24 cellular contexts compared by ENCODE assay signal in genomic region chr14:22291406-22291805, GRCh38.
A peak's percentile ranks its signal among the peaks of the same experiment; 100 is the strongest.
DNase-seq lines count a peak whose midpoint lies in the region; ATAC-seq, FAIRE-seq and TF ChIP-seq lines count a peak whose summit lies in the region.
"Had no signal": no experiment of that assay in that cellular context is flagged by ENCODE, and none has a peak within 500 bp of the region (broad histone marks: within the 10 kb centered on the region; RNA-seq: fewer than 3 reads in every experiment).

No MANE protein-coding gene starts in this region.

- H4K8ac ChIP-seq in IMR-90 (ENCODE audit: low read depth in 2 of 2, low read length in 2 of 2) = peak overlapping the region in 1 of 2 experiments; percentile 37; a peak in 1 of 4 replicates

- dilution Hi-C loops in IMR-90 (cut with HindIII; ENCODE audit: low sequenced_read_pairs, unreplicated experiment) = no loop called here

- peak; percentile 12 for DNase-seq in Daoy (ENCODE audit: low read depth)
- DNase-seq in IMR-90 = peak; percentile 66
- DNase-seq in bronchial epithelial cell (ENCODE audit: low read depth) = peak; percentile 77
- DNase-seq in kidney tubule cell (ENCODE audit: low spot score) = peak; percentile 78
- no peak for DNase-seq in DMS79 (lab: John Stamatoyannopoulos, UW)
- DNase-seq in dermis blood vessel endothelial cell = no peak
- DNase-seq in ascending aorta (ENCODE audit: low spot score in 2 of 2) = no peak
- no peak for DNase-seq in stimulated activated naive CD4-positive, alpha-beta T cell (lab: John Stamatoyannopoulos, UW)
- DNase-seq: activated gamma-delta T cell; activated naive CD8-positive, alpha-beta T cell treated with anti-CD3 and anti-CD28 coated beads, Interleukin-2, amount 10 ng/mL, durations not matched to agents 7 days and 5 days; CD4-positive, alpha-beta memory T cell; esophagus squamous epithelium; hippocampal formation; left lung; mesenchymal stem cell; NCI-H146; NCI-H2107; NCI-H748 treated with DMSO at 0.1 percent for 48 hours; pancreas; SJCRH30; stimulated activated naive CD8-positive, alpha-beta T cell treated with anti-CD3 and anti-CD28 coated beads, Interleukin-15, Interleukin-2, amounts not matched to agents 100 U/mL and 50 U/mL, for 24 hours; T-helper 9 cell had no signal

- BruUV-seq in IMR-90 (replicated peaks; lab: Mats Ljungman, UMichigan) = no TSS peak

- H4K5ac ChIP-seq in IMR-90 (ENCODE audit: low read depth, low read length) = no peak overlapping the region

- H3K36me3 ChIP-seq in IMR-90 (ENCODE audit: control insufficient read depth, insufficient read depth, low read length) (no peaks in the 10 kb centered on the region), bronchial epithelial cell (ENCODE audit: control insufficient read depth, insufficient read depth, low read length) (no peaks in the 10 kb centered on the region), ascending aorta (no peaks in the 10 kb centered on the region)
- H3K36me3 ChIP-seq: esophagus squamous epithelium, left lung, pancreas, SJCRH30 had no signal

- TF ChIP-seq CTCF in IMR-90 (conservative IDR thresholded peaks at IDR 0.05; ENCODE audit: low read depth, low read length) (no peak), bronchial epithelial cell (IDR thresholded peaks at IDR 0.05; ENCODE audit: insufficient read depth, low read length, severe bottlenecking) (no peak), ascending aorta (IDR thresholded peaks at IDR 0.05) (no peak)

- no peak overlapping the region for H3K9ac ChIP-seq in IMR-90 (ENCODE audit: low read depth, low read length)

- no peak for TF ChIP-seq RAD21 in IMR-90 (IDR thresholded peaks at IDR 0.05; ENCODE audit: low read length)

- H2BK15ac ChIP-seq in IMR-90 (ENCODE audit: low read depth, low read length) = no peak overlapping the region

- H3K4ac ChIP-seq in IMR-90 (ENCODE audit: low read depth, low read length) = 0 out of 2 replicates have a peak overlapping the region, but pooled peaks have one; percentile 13

- H3K9me3 ChIP-seq in IMR-90 (ENCODE audit: control insufficient read depth, insufficient read depth, low read length) = no peaks in the 10 kb centered on the region; the same call in 1 of the 2 replicates
- H3K9me3 ChIP-seq in ascending aorta = no peaks in the 10 kb centered on the region
- H3K9me3 ChIP-seq: esophagus squamous epithelium, left lung, pancreas, SJCRH30 had no signal

- H3K4me3 ChIP-seq in IMR-90 (ENCODE audit: insufficient read depth, low read depth, low read length) (no peak overlapping the region), bronchial epithelial cell (ENCODE audit: low read depth, low read length) (no peak overlapping the region), ascending aorta (no peak overlapping the region)
- H3K4me3 ChIP-seq: esophagus squamous epithelium, left lung, pancreas, SJCRH30, smooth muscle cell had no signal

- no peak for TF ChIP-seq POLR2A in IMR-90 (IDR thresholded peaks at IDR 0.05; ENCODE audit: low read depth, low read length)

- H3K9me1 ChIP-seq in IMR-90 (ENCODE audit: insufficient read depth, low read length) = no peaks in the 10 kb centered on the region

- no peak overlapping the region for H2AK9ac ChIP-seq in IMR-90 (replicated peaks; ENCODE audit: low read depth, low read length, poor library complexity)

- H2BK120ac ChIP-seq in IMR-90 (ENCODE audit: low read depth, low read length) = peak overlapping the region; percentile 61; the same call in 1 of the 2 replicates

- no peak overlapping the region for H3K56ac ChIP-seq in IMR-90 (ENCODE audit: extremely low read depth, insufficient read depth, low read length)

- H4K20me1 ChIP-seq in IMR-90 (ENCODE audit: insufficient read depth, low read length) = no peaks in the 10 kb centered on the region

- H3K27ac ChIP-seq in IMR-90 (ENCODE audit: insufficient read depth, low read length) = no peak overlapping the region
- no peak overlapping the region for H3K27ac ChIP-seq in ascending aorta
- H3K27ac ChIP-seq: esophagus squamous epithelium, left lung, pancreas, SJCRH30 had no signal

- 0 out of 2 replicates have a peak overlapping the region, but pooled peaks have one; percentile 27 for H4K91ac ChIP-seq in IMR-90 (ENCODE audit: insufficient read depth, low read depth, low read length)

- H3K4me1 ChIP-seq in IMR-90 (ENCODE audit: control insufficient read depth, insufficient read depth, low read length) = peaks cover 7% of the 10 kb centered on the region
- no peaks in the 10 kb centered on the region for H3K4me1 ChIP-seq in ascending aorta
- H3K4me1 ChIP-seq: esophagus squamous epithelium, left lung had no signal

- intact Hi-C loops in IMR-90 (cut with micrococcal nuclease) (no loop called here), ascending aorta (cut with DNase I) (no loop called here)

- POLR2A ChIA-PET in IMR-90 (lab: Charles Lee; ENCODE audit: unreplicated experiment) = no interaction called here

- H2BK5ac ChIP-seq in IMR-90 (ENCODE audit: low read depth, low read length, poor library complexity, severe bottlenecking) = peak overlapping the region; percentile 73

- CTCF ChIA-PET in IMR-90 (lab: Yijun Ruan, JAX) = no interaction called here

- no peak overlapping the region for H3K23ac ChIP-seq in IMR-90 (ENCODE audit: low read depth, low read length)

- no peaks in the 10 kb centered on the region for H3K79me1 ChIP-seq in IMR-90 (ENCODE audit: low read depth in 1 of 2, low read length in 2 of 2)

- FAIRE-seq in bronchial epithelial cell (lab: Jason Lieb, UNC) = no peak
- FAIRE-seq: GM12892, pancreas had no signal

- H2BK20ac ChIP-seq in IMR-90 (ENCODE audit: low read depth, low read length) = peak overlapping the region; percentile 18; the same call in 1 of the 2 replicates

- H2AK5ac ChIP-seq in IMR-90 (ENCODE audit: low read depth, low read length) = no peak overlapping the region

- H3K27me3 ChIP-seq in IMR-90 (ENCODE audit: control insufficient read depth, insufficient read depth, low read length) (no peaks in the 10 kb centered on the region), bronchial epithelial cell (ENCODE audit: control insufficient read depth, insufficient read depth, low read length) (no peaks in the 10 kb centered on the region), ascending aorta (no peaks in the 10 kb centered on the region)
- H3K27me3 ChIP-seq: left lung, pancreas, SJCRH30 had no signal

- no peak overlapping the region for H3K14ac ChIP-seq in IMR-90 (replicated peaks; ENCODE audit: low read depth, low read length)

- H3K18ac ChIP-seq in IMR-90 (ENCODE audit: low read depth, low read length) = no peak overlapping the region

- H2AFZ ChIP-seq in IMR-90 (replicated peaks; ENCODE audit: low read length, poor library complexity) = no peak overlapping the region

- in situ Hi-C loops in IMR-90 (cut with MboI; ENCODE audit: low sequenced_read_pairs) = no loop called here

- no peak for ATAC-seq in IMR-90 (ENCODE audit: low read depth)
- ATAC-seq: left lung; pancreas; stimulated activated naive CD8-positive, alpha-beta T cell treated with anti-CD3 and anti-CD28 coated beads, Interleukin-15, Interleukin-2, amounts not matched to agents 100 U/mL and 50 U/mL, for 24 hours had no signal

- H3K4me2 ChIP-seq in IMR-90 (ENCODE audit: low read depth, low read length) = no peak overlapping the region
- H3K4me2 ChIP-seq: smooth muscle cell had no signal

TF ChIP-seq in IMR-90, 13 proteins besides CTCF, POLR2A, EP300 and RAD21:
- TF ChIP-seq USF2 (IDR thresholded peaks at IDR 0.05; ENCODE audit: low read depth, low read length) (no peak), NFE2L2 (IDR thresholded peaks at IDR 0.05; ENCODE audit: low read depth, low read length) (0 out of 2 replicates have a peak, but pooled peaks have one; percentile 14), CEBPB (IDR thresholded peaks at IDR 0.05; ENCODE audit: low read depth, low read length) (peak; percentile 58)

Comparison
In these comparisons a context has a peak if more than half of its experiments do, and no peak if none do; other contexts are left out.
1. DNase-seq: peak in Daoy (single experiment), IMR-90 (single experiment), bronchial epithelial cell (single experiment) and kidney tubule cell (single experiment); none in DMS79 (single experiment), dermis blood vessel endothelial cell (single experiment), ascending aorta (0 of 2) and stimulated activated naive CD4-positive, alpha-beta T cell (0 of 6).